Comparison of ENCODE assay signal across 8 cellular contexts in the genomic region with DNA sequence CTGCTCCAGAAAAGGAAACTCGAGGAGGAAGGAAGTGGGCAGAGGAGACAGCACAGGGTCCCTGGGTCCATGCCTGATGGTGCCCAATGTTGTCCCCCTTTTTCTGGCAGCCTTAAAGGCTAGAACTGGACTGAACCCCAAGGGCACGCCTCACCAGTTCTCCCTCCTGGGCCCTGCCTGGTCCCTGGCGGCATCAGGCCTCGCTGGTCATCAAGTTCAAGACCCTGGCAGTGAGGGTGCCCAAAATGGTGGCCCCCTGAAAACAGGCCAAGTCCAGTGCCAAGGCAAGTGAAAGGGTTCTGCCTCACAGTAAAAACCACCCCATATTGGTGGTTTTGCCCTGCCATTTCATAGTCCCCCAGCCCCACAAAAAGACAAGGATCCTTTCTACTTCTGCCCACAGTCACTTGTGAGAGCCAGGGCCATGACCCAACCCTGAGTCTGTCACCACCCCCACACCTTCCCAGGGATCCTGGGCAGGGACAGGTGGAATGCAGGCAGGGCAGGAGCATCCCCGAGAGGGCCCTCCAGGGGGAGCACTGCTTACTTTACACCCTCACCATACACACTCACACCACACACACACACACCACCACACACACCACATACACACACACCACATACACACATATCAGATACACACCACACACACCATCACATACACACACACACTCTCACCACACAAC.
DNase-seq lines count a peak whose midpoint lies in the region; ATAC-seq and TF ChIP-seq lines count a peak whose summit lies in the region.

No MANE protein-coding gene starts in this region.

- peaks cover 6% of the 10 kb centered on the region for H3K36me3 Mint-ChIP-seq in mesothelial cell of epicardium

- H3K4me1 Mint-ChIP-seq in mesothelial cell of epicardium = peaks cover 15% of the 10 kb centered on the region

- in situ Hi-C loops in KBM-7 (cut with MboI; ENCODE audit: low pct_unique_long_range_greater_than_20kb, low sequenced_read_pairs) = no loop called here

- ATAC-seq in GM18502 (IDR thresholded peaks at IDR 0.05; ENCODE audit: poor library complexity, unreplicated experiment) (peak; percentile 37), GM21717 (IDR thresholded peaks at IDR 0.05; ENCODE audit: unreplicated experiment) (peak; percentile 29)

- no peak overlapping the region for H3K27ac Mint-ChIP-seq in mesothelial cell of epicardium

- no peak overlapping the region for H3K4me3 ChIP-seq in fibroblast of villous mesenchyme (ENCODE audit: low read depth, low read length)

- TF ChIP-seq CTCF in fibroblast of villous mesenchyme (IDR thresholded peaks at IDR 0.05; ENCODE audit: insufficient read depth, low read depth, low read length) (peak; percentile 15), mesothelial cell of epicardium (IDR thresholded peaks at IDR 0.05; ENCODE audit: unreplicated experiment) (no peak)

- H3K27me3 Mint-ChIP-seq in mesothelial cell of epicardium (ENCODE audit: low read depth) = peaks cover 7% of the 10 kb centered on the region

- DNase-seq in KBM-7 = peak; percentile 66
- DNase-seq in fibroblast of villous mesenchyme (ENCODE audit: low read depth) = no peak
- no peak for DNase-seq in OCI-M2 (lab: John Stamatoyannopoulos, UW; ENCODE audit: unreplicated experiment)
- no peak for DNase-seq in HK-2 (ENCODE audit: unreplicated experiment)
- DNase-seq in mesothelial cell of epicardium (ENCODE audit: low spot score in 2 of 2, unreplicated experiment in 2 of 2) = no peak
- DNase-seq in middle frontal gyrus (ENCODE audit: extremely low spot score, low spot score) = no peak

- H3K4me3 Mint-ChIP-seq in mesothelial cell of epicardium = no peak overlapping the region

- H3K9me3 Mint-ChIP-seq in mesothelial cell of epicardium = peaks cover 19% of the 10 kb centered on the region
